In genomic region chr7:143757596-143757995, GRCh38 we compare ENCODE assay signal across 7 cellular contexts. TPM values are rescaled to one million over a fixed set of nuclear protein-coding genes. Genes with fewer than 3 reads are reported as not detected.
"Had no signal": no experiment of that assay in that cellular context is flagged by ENCODE, and none has a peak within 500 bp of the region (broad histone marks: within the 10 kb centered on the region; RNA-seq: fewer than 3 reads in every experiment).

TSS of gene CTAGE6 (minus strand) at chr7:143757696. CDS start at chr7:143757658, 38 bp downstream.

RNA-seq across cellular contexts. Expression of gene CTAGE6, which starts in this region (rescaled TPM):
- total RNA-seq: OCI-LY7, PC-3, PC-9, Right ventricle myocardium inferior, SJCRH30, SJSA1, SK-MEL-5 had no signal
